Comparison of ENCODE assay signal across 2 cellular contexts in the genomic region with DNA sequence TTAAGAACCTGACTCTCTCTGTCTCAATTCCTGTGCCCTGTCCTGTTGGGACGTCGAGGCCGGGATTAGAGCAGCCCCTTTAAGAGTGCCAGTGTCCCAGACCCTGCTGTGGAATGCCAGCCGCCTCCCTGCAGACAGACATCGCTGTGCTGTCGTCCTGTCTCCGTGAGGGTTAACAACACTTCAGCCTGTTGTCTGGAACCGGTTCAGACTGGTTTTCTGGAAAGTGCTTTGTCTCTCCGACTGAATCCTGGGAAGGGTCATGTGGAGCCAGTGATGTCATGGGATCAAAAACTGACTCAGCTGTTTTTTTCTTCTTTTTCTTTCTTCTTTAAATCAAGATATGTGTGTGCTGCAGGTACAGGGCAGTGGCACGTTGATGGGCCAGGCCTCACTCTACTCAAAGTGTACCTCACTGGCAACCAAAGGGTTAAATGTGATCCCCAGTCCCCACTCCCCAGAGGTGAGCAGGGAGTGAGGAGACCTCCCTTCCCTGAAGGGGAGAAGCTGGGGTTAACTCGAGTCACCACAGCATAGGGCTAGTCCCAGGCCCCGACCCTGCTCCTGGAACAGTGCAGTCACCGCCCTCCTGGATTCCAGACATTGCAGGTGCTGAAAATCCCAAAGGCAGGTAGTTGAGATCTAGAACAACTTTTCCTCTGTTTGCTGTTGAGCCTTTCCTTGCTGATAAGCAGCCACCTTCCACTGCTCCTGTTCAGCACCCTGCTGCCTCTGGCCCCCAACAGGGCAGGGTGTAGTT.
TF ChIP-seq lines count a peak whose summit lies in the region.

No MANE protein-coding gene starts in this region.

TF ChIP-seq in HCT116, 20 proteins besides CTCF, POLR2A, EP300 and RAD21:
- TF ChIP-seq SIN3A (IDR thresholded peaks at IDR 0.05; ENCODE audit: low read depth) (no peak), ZBTB33 (IDR thresholded peaks at IDR 0.05; ENCODE audit: extremely low read depth, insufficient replicate concordance, low read length) (no peak), ZFX (IDR thresholded peaks at IDR 0.05) (no peak), ATF3 (IDR thresholded peaks at IDR 0.05) (no peak), REST (IDR thresholded peaks at IDR 0.05; ENCODE audit: low read depth) (no peak), TCF7L2 (IDR thresholded peaks at IDR 0.05; ENCODE audit: borderline replicate concordance, extremely low read depth, insufficient read depth, insufficient read length) (no peak)
- TF ChIP-seq, protein P1, sequence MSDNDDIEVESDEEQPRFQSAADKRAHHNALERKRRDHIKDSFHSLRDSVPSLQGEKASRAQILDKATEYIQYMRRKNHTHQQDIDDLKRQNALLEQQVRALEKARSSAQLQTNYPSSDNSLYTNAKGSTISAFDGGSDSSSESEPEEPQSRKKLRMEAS (IDR thresholded peaks at IDR 0.05), result no peak

TF ChIP-seq in K562, 482 proteins besides CTCF, POLR2A, EP300 and RAD21:
- TF ChIP-seq ZNF24 (IDR thresholded peaks at IDR 0.05), result no peak
- peak; percentile 82; the same call in 1 of the 2 replicates for TF ChIP-seq BACH1 (tag; IDR thresholded peaks at IDR 0.05)
- TF ChIP-seq NONO (IDR thresholded peaks at IDR 0.05; ENCODE audit: low read depth in 2 of 2, low read length in 1 of 2), result no peak
- no peak for TF ChIP-seq NR1H2 (CRISPR knock-in tag; IDR thresholded peaks at IDR 0.05)
- no peak for TF ChIP-seq EGR1 (conservative IDR thresholded peaks at IDR 0.05)
- no peak for TF ChIP-seq KDM4B (IDR thresholded peaks at IDR 0.05; ENCODE audit: borderline replicate concordance in 2 of 2, low read depth in 1 of 2)
- TF ChIP-seq SAFB (IDR thresholded peaks at IDR 0.05; ENCODE audit: borderline replicate concordance, low read depth, low read length), result no peak
- no peak for TF ChIP-seq MLLT1 (IDR thresholded peaks at IDR 0.05)
- peak; percentile 38; the same call in 1 of the 2 replicates for TF ChIP-seq MAFF (IDR thresholded peaks at IDR 0.05; ENCODE audit: low read length)
- TF ChIP-seq, protein P2, sequence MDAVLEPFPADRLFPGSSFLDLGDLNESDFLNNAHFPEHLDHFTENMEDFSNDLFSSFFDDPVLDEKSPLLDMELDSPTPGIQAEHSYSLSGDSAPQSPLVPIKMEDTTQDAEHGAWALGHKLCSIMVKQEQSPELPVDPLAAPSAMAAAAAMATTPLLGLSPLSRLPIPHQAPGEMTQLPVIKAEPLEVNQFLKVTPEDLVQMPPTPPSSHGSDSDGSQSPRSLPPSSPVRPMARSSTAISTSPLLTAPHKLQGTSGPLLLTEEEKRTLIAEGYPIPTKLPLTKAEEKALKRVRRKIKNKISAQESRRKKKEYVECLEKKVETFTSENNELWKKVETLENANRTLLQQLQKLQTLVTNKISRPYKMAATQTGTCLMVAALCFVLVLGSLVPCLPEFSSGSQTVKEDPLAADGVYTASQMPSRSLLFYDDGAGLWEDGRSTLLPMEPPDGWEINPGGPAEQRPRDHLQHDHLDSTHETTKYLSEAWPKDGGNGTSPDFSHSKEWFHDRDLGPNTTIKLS (IDR thresholded peaks at IDR 0.05; ENCODE audit: borderline replicate concordance, low read depth), result no peak
- TF ChIP-seq MAFK (IDR thresholded peaks at IDR 0.05; ENCODE audit: low read length), result peak; percentile 70; the same call in 1 of the 2 replicates
- no peak for TF ChIP-seq ZNF146 (CRISPR knock-in tag; IDR thresholded peaks at IDR 0.05; ENCODE audit: unreplicated experiment)
- no peak for TF ChIP-seq ARID3A (IDR thresholded peaks at IDR 0.05; ENCODE audit: borderline replicate concordance, low read depth, low read length)
- no peak for TF ChIP-seq RBM22 (IDR thresholded peaks at IDR 0.05; ENCODE audit: low read depth, low read length, poor library complexity, severe bottlenecking)
- TF ChIP-seq MTF1 (CRISPR knock-in tag; IDR thresholded peaks at IDR 0.05; ENCODE audit: borderline replicate concordance), result no peak
- no peak for TF ChIP-seq CEBPB (tag; IDR thresholded peaks at IDR 0.05)
- TF ChIP-seq MAFG (tag; conservative IDR thresholded peaks at IDR 0.05), result peak; percentile 88
- TF ChIP-seq ATF7 (IDR thresholded peaks at IDR 0.05), result 0 out of 2 replicates have a peak, but pooled peaks have one; percentile 11
- TF ChIP-seq TAF9B (IDR thresholded peaks at IDR 0.05; ENCODE audit: partially characterized antibody), result no peak
- TF ChIP-seq BRCA1 (IDR thresholded peaks at IDR 0.05), result no peak
- TF ChIP-seq BRCA1 (CRISPR knock-in tag; IDR thresholded peaks at IDR 0.05), result no peak
- peak; percentile 83 for TF ChIP-seq C11orf30 (IDR thresholded peaks at IDR 0.05; ENCODE audit: low read depth)
- peak; percentile 33; the same call in 1 of the 2 replicates for TF ChIP-seq RAD51 (IDR thresholded peaks at IDR 0.05; ENCODE audit: borderline replicate concordance, low read depth)
- no peak for TF ChIP-seq ZNF586 (CRISPR knock-in tag; conservative IDR thresholded peaks at IDR 0.05)
- TF ChIP-seq ATF3 (IDR thresholded peaks at IDR 0.05), result peak; percentile 18; the same call in 1 of the 2 replicates
- no peak for TF ChIP-seq ATF3 (CRISPR knock-in tag; conservative IDR thresholded peaks at IDR 0.05)
- TF ChIP-seq ZNF316 (IDR thresholded peaks at IDR 0.05), result peak; percentile 93
